31 cellular contexts compared by ENCODE assay signal in the genomic region with DNA sequence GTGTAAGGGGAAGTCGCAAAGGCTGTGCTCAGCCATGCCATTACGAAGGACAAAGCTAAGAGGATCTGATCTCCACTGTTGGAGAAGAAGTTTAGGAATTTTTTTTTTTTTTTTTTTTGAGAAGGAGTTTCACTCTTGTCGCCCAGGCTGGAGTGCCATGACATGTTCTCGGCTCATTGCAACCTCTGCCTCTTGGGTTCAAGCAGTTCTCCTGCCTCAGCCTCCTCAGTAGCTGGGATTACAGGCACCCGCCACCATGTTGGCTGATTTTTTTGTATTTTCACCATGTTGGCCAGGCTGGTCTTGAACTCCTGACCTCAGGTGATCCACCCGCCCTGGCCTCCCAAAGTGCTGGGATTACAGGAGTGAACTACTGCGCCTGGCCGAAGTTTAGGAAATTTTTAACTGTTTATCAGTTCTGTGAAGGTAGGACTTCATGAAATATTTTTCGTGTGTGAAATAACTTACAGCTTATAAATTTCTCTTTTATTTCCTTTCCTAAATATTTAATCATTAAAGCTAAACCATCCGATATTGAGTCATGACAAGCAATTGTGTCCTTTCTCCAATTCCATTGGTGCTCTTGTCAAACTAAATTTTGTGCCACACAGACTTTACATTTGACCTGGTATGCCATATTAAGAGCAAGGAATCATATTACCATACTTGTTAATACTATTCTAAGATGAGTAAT.
"Had no signal": no experiment of that assay in that cellular context is flagged by ENCODE, and none has a peak within 500 bp of the region (broad histone marks: within the 10 kb centered on the region; RNA-seq: fewer than 3 reads in every experiment).

No MANE protein-coding gene starts in this region.

- H3K4me3 ChIP-seq: lung, neural progenitor cell, ovary, right atrium auricular region, skin epidermis, stomach, testis, thyroid gland, transverse colon, upper lobe of left lung, vagina had no signal

- H3K9me3 Mint-ChIP-seq: naive B cell, natural killer cell had no signal

- H3K27me3 ChIP-seq: neural progenitor cell, neutrophil, ovary, right atrium auricular region, stomach, testis, thyroid gland, transverse colon, upper lobe of left lung, vagina had no signal

- H3K9me3 ChIP-seq: neutrophil, ovary, right atrium auricular region, stomach, testis, thyroid gland, transverse colon, upper lobe of left lung, vagina had no signal

- H3K4me3 Mint-ChIP-seq: mesothelial cell of epicardium; naive B cell; natural killer cell; nephron progenitor cell; neural progenitor cell; stimulated activated naive B cell treated with anti-CD40 and anti-IgM and Interleukin-4, amounts not matched to agents 10 μg/mL and 1 μg/mL and 100 μg/mL, for 72 hours had no signal

- H3K4me2 ChIP-seq: neural progenitor cell had no signal

- FAIRE-seq: keratinocyte had no signal

- H3K27me3 Mint-ChIP-seq: naive B cell; progenitor cell of endocrine pancreas; stimulated activated naive B cell treated with anti-CD40 and anti-IgM and Interleukin-4, amounts not matched to agents 10 μg/mL and 1 μg/mL and 100 μg/mL, for 72 hours had no signal

- H3K36me3 ChIP-seq: ovary had no signal

- H3K27ac ChIP-seq: neural progenitor cell, neutrophil, ovary, right atrium auricular region, skin epidermis, stomach, testis, thyroid gland, transverse colon, upper lobe of left lung, vagina had no signal

- H3K4me1 ChIP-seq: neural progenitor cell, right atrium auricular region, testis, thyroid gland, transverse colon, upper lobe of left lung, vagina had no signal

- H3K4me1 Mint-ChIP-seq: mesothelial cell of epicardium; nephron progenitor cell; neural progenitor cell; stimulated activated naive B cell treated with anti-CD40 and anti-IgM and Interleukin-4, amounts not matched to agents 10 μg/mL and 1 μg/mL and 100 μg/mL, for 72 hours had no signal

- ATAC-seq: left cardiac atrium; left lobe of liver; natural killer cell; sciatic nerve; stimulated activated naive B cell treated with anti-CD40 and anti-IgM and Interleukin-4, amounts not matched to agents 10 μg/mL and 1 μg/mL and 100 μg/mL, for 72 hours; stimulated activated naive CD8-positive, alpha-beta T cell treated with anti-CD3 and anti-CD28 coated beads, Interleukin-15, Interleukin-2, amounts not matched to agents 100 U/mL and 50 U/mL, for 24 hours had no signal

- H3K36me3 Mint-ChIP-seq: natural killer cell had no signal

- DNase-seq: hippocampal formation; kidney glomerular epithelial cell; left cardiac atrium; mesendoderm; naive B cell; natural killer cell; nephron progenitor cell; occipital lobe; ovary; stimulated activated CD4-positive, alpha-beta T cell treated with anti-CD3 and anti-CD28 coated beads, Interleukin-12 subunit alpha, Interleukin-12 subunit beta, amount 100 ng/mL, for 4 hours; stimulated activated CD4-positive, alpha-beta T cell treated with anti-CD3 and anti-CD28 coated beads, Interleukin-15, amount 100 ng/mL, for 24 hours; stimulated activated CD4-positive, alpha-beta T cell treated with anti-CD3 and anti-CD28 coated beads, Interleukin-2, amount 100 ng/mL, for 24 hours; stimulated activated CD4-positive, alpha-beta T cell treated with anti-CD3 and anti-CD28 coated beads, Interleukin-4, amount 100 ng/mL, for 1 hour; stimulated activated naive B cell treated with anti-CD40 and anti-IgM and Interleukin-4, amounts not matched to agents 10 μg/mL and 1 μg/mL and 100 μg/mL, for 72 hours; stimulated activated naive CD8-positive, alpha-beta T cell treated with anti-CD3 and anti-CD28 coated beads, Interleukin-15, Interleukin-2, amounts not matched to agents 100 U/mL and 50 U/mL, for 24 hours; stomach; testis; thyroid gland; transverse colon; upper lobe of left lung had no signal

- H3K27ac Mint-ChIP-seq: mesothelial cell of epicardium; neural progenitor cell; stimulated activated naive B cell treated with anti-CD40 and anti-IgM and Interleukin-4, amounts not matched to agents 10 μg/mL and 1 μg/mL and 100 μg/mL, for 72 hours had no signal

- H3K9ac ChIP-seq: neural progenitor cell had no signal

- H2AFZ ChIP-seq: neural progenitor cell had no signal
